ENCODE assay signal across 12 cellular contexts in the genomic region with DNA sequence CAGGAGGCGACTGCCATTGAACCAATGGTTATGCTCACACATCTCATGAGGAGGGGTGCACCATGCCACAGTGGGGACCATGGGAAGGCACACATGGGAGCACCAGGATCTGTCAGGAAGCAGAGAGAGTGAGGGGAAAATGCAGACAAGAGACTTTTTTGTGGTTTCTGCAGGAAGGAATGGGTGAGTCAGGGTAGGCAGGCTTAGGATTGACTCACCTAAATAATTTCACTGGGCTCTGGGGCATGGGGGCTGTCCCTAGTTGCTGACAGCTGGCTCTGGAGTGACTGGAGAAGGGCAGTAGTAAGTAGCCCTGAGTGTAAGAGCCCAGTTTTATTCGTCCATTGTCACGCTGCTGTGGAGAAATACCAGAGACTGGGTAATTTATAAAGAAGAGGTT.
DNase-seq lines count a peak whose midpoint lies in the region; ATAC-seq, FAIRE-seq and TF ChIP-seq lines count a peak whose summit lies in the region.
"Had no signal": no experiment of that assay in that cellular context is flagged by ENCODE, and none has a peak within 500 bp of the region (broad histone marks: within the 10 kb centered on the region; RNA-seq: fewer than 3 reads in every experiment).

No MANE protein-coding gene starts in this region.

- DNase-seq in stimulated activated CD4-positive, alpha-beta T cell treated with anti-CD3 and anti-CD28 coated beads, Interleukin-15, amount 100 ng/mL, for 24 hours = peak; percentile 71
- no peak for DNase-seq in stimulated activated CD4-positive, alpha-beta T cell treated with anti-CD3 and anti-CD28 coated beads, Interleukin-4, amount 100 ng/mL, for 4 hours
- DNase-seq in activated T-cell treated with anti-CD3 and anti-CD28 coated beads, Interleukin-2, amount 50 U/mL, for 72 hours = peak; percentile 40 to 51
- DNase-seq in kidney epithelial cell (ENCODE audit: low read depth) (peak; percentile 82), heart right ventricle (no peak), Right ventricle myocardium superior (no peak), kidney (no peak)
- DNase-seq: activated naive CD8-positive, alpha-beta T cell treated with anti-CD3 and anti-CD28 coated beads, Interleukin-2, amount 10 ng/mL, durations not matched to agents 7 days and 5 days; NCI-H1092 treated with DMSO at 0.1 percent for 48 hours; pancreas; SHP77 treated with DMSO at 0.1 percent for 48 hours had no signal

- no peaks in the 10 kb centered on the region for H3K9me3 Mint-ChIP-seq in activated T-cell treated with anti-CD3 and anti-CD28 coated beads, Interleukin-2, amount 50 U/mL, for 72 hours
- H3K9me3 Mint-ChIP-seq: activated naive CD8-positive, alpha-beta T cell treated with anti-CD3 and anti-CD28 coated beads, Interleukin-2, amount 10 ng/mL, durations not matched to agents 7 days and 5 days had no signal

- no peak for FAIRE-seq in kidney (lab: Jason Lieb, UNC)
- FAIRE-seq: pancreas had no signal

- no peak overlapping the region for H3K4me3 ChIP-seq in kidney epithelial cell (ENCODE audit: low read depth, low read length)
- no peak overlapping the region for H3K4me3 ChIP-seq in heart right ventricle
- H3K4me3 ChIP-seq in kidney (ENCODE audit: low read length in 2 of 2) = no peak overlapping the region
- H3K4me3 ChIP-seq: pancreas had no signal

- peaks cover 23% of the 10 kb centered on the region for H3K4me1 Mint-ChIP-seq in activated T-cell treated with anti-CD3 and anti-CD28 coated beads, Interleukin-2, amount 50 U/mL, for 72 hours (ENCODE audit: low read depth)

- H3K36me3 Mint-ChIP-seq in activated T-cell treated with anti-CD3 and anti-CD28 coated beads, Interleukin-2, amount 50 U/mL, for 72 hours (ENCODE audit: insufficient read depth in 2 of 2) = no peaks in the 10 kb centered on the region
- H3K36me3 Mint-ChIP-seq: activated naive CD8-positive, alpha-beta T cell treated with anti-CD3 and anti-CD28 coated beads, Interleukin-2, amount 10 ng/mL, durations not matched to agents 7 days and 5 days had no signal

- peak; percentile 98 to 99 for ATAC-seq in activated T-cell treated with anti-CD3 and anti-CD28 coated beads, Interleukin-2, amount 50 U/mL, for 72 hours (replicated peaks in 1 of 2)
- ATAC-seq in GM18868 (IDR thresholded peaks at IDR 0.05; ENCODE audit: unreplicated experiment) (no peak), heart right ventricle (no peak), Right ventricle myocardium superior (ENCODE audit: poor library complexity) (no peak)
- ATAC-seq: pancreas had no signal

- H3K9ac ChIP-seq in kidney (ENCODE audit: low read length in 2 of 2) = no peak overlapping the region

- H3K36me3 ChIP-seq in kidney epithelial cell (ENCODE audit: control insufficient read depth, insufficient read depth, low read length) = no peaks in the 10 kb centered on the region
- H3K36me3 ChIP-seq in heart right ventricle = no peaks in the 10 kb centered on the region
- no peaks in the 10 kb centered on the region for H3K36me3 ChIP-seq in kidney (ENCODE audit: control insufficient read depth in 1 of 2, insufficient read depth in 2 of 2, low read length in 2 of 2)
- H3K36me3 ChIP-seq: pancreas had no signal

- H3K27ac ChIP-seq in heart right ventricle = no peak overlapping the region
- H3K27ac ChIP-seq in kidney (ENCODE audit: low read depth in 2 of 2, low read length in 2 of 2) = no peak overlapping the region
- H3K27ac ChIP-seq: pancreas had no signal

- no peaks in the 10 kb centered on the region for H3K9me3 ChIP-seq in heart right ventricle
- no peaks in the 10 kb centered on the region for H3K9me3 ChIP-seq in kidney (ENCODE audit: control insufficient read depth in 1 of 2, low read length in 2 of 2)
- H3K9me3 ChIP-seq: pancreas had no signal

- no peak overlapping the region for H3K4me3 Mint-ChIP-seq in activated T-cell treated with anti-CD3 and anti-CD28 coated beads, Interleukin-2, amount 50 U/mL, for 72 hours
- H3K4me3 Mint-ChIP-seq: activated naive CD8-positive, alpha-beta T cell treated with anti-CD3 and anti-CD28 coated beads, Interleukin-2, amount 10 ng/mL, durations not matched to agents 7 days and 5 days had no signal

- TF ChIP-seq CTCF in kidney epithelial cell (IDR thresholded peaks at IDR 0.05; ENCODE audit: insufficient read depth, low read length, poor library complexity, severe bottlenecking) (no peak), heart right ventricle (IDR thresholded peaks at IDR 0.05) (no peak), kidney (IDR thresholded peaks at IDR 0.05; ENCODE audit: borderline replicate concordance, extremely low read depth, insufficient read depth) (no peak)

- WGBS in heart right ventricle, 2 donors = 68 to 76% methylated on average over 3 of the region's 3 CpGs

- H3K4me1 ChIP-seq in heart right ventricle = no peaks in the 10 kb centered on the region
- H3K4me1 ChIP-seq in kidney (ENCODE audit: control insufficient read depth in 1 of 2, insufficient read depth in 1 of 2, low read depth in 1 of 2, low read length in 2 of 2) = no peaks in the 10 kb centered on the region
- H3K4me1 ChIP-seq: pancreas had no signal

- H3K27ac Mint-ChIP-seq in activated T-cell treated with anti-CD3 and anti-CD28 coated beads, Interleukin-2, amount 50 U/mL, for 72 hours = no peak overlapping the region
- H3K27ac Mint-ChIP-seq: activated naive CD8-positive, alpha-beta T cell treated with anti-CD3 and anti-CD28 coated beads, Interleukin-2, amount 10 ng/mL, durations not matched to agents 7 days and 5 days had no signal

- H3K27me3 Mint-ChIP-seq in activated T-cell treated with anti-CD3 and anti-CD28 coated beads, Interleukin-2, amount 50 U/mL, for 72 hours (ENCODE audit: low read depth) = peaks cover 14% of the 10 kb centered on the region

- H3K27me3 ChIP-seq in kidney epithelial cell (ENCODE audit: control insufficient read depth, insufficient read depth, low read length) (no peaks in the 10 kb centered on the region), heart right ventricle (peaks cover 0 to 31% (median 4%) of the 10 kb centered on the region in 7 donors)
- H3K27me3 ChIP-seq: pancreas had no signal

- intact Hi-C loops in heart right ventricle (cut with DNase I) (no loop called here), Right ventricle myocardium superior (cut with DNase I) (no loop called here), kidney (cut with DNase I) (no loop called here)

Comparison
In these comparisons a context has a peak if more than half of its experiments do, and no peak if none do; other contexts are left out.
1. DNase-seq: peak in stimulated activated CD4-positive, alpha-beta T cell treated with anti-CD3 and anti-CD28 coated beads, Interleukin-15, amount 100 ng/mL, for 24 hours (single experiment), activated T-cell treated with anti-CD3 and anti-CD28 coated beads, Interleukin-2, amount 50 U/mL, for 72 hours (2 of 2) and kidney epithelial cell (single experiment); none in stimulated activated CD4-positive, alpha-beta T cell treated with anti-CD3 and anti-CD28 coated beads, Interleukin-4, amount 100 ng/mL, for 4 hours (0 of 2), heart right ventricle (0 of 2), Right ventricle myocardium superior (single experiment) and kidney (single experiment).
2. ATAC-seq: peak in activated T-cell treated with anti-CD3 and anti-CD28 coated beads, Interleukin-2, amount 50 U/mL, for 72 hours (2 of 2); none in GM18868 (single experiment), heart right ventricle (0 of 8) and Right ventricle myocardium superior (single experiment).